1 cellular context compared by ENCODE assay signal in the genomic region with DNA sequence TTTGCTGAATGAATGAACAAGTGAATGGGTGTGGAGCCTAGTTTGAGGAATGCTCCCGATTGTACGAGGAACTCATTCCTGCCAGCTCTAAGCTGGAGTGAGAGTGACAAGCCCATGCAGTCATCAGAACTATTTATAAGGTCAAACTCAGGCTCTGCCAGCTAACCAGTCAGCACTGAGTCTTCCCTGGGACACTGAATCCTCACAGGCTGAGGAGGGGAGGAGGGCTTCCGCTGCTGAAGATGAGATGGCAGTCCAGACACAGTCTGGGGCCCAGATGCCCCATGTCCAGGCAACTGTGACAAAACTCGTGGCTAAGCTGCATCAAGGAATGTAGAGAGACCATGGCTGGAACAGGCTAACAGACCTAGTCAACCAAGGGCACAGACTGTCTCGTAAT.
TF ChIP-seq lines count a peak whose summit lies in the region.

No MANE protein-coding gene starts in this region.

TF ChIP-seq in SK-N-SH treated with all-trans-retinoic acid at 6 μM for 48 hours, 23 proteins besides CTCF, POLR2A, EP300 and RAD21 (continued from another document):
- TF ChIP-seq, protein P1, sequence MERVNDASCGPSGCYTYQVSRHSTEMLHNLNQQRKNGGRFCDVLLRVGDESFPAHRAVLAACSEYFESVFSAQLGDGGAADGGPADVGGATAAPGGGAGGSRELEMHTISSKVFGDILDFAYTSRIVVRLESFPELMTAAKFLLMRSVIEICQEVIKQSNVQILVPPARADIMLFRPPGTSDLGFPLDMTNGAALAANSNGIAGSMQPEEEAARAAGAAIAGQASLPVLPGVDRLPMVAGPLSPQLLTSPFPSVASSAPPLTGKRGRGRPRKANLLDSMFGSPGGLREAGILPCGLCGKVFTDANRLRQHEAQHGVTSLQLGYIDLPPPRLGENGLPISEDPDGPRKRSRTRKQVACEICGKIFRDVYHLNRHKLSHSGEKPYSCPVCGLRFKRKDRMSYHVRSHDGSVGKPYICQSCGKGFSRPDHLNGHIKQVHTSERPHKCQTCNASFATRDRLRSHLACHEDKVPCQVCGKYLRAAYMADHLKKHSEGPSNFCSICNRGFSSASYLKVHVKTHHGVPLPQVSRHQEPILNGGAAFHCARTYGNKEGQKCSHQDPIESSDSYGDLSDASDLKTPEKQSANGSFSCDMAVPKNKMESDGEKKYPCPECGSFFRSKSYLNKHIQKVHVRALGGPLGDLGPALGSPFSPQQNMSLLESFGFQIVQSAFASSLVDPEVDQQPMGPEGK (CRISPR knock-in tag; IDR thresholded peaks at IDR 0.05; ENCODE audit: borderline replicate concordance): no peak
- TF ChIP-seq, protein P2, sequence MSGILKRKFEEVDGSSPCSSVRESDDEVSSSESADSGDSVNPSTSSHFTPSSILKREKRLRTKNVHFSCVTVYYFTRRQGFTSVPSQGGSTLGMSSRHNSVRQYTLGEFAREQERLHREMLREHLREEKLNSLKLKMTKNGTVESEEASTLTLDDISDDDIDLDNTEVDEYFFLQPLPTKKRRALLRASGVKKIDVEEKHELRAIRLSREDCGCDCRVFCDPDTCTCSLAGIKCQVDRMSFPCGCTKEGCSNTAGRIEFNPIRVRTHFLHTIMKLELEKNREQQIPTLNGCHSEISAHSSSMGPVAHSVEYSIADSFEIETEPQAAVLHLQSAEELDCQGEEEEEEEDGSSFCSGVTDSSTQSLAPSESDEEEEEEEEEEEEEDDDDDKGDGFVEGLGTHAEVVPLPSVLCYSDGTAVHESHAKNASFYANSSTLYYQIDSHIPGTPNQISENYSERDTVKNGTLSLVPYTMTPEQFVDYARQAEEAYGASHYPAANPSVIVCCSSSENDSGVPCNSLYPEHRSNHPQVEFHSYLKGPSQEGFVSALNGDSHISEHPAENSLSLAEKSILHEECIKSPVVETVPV (CRISPR knock-in tag; IDR thresholded peaks at IDR 0.05): no peak
- TF ChIP-seq ZFP3 (CRISPR knock-in tag; IDR thresholded peaks at IDR 0.05) (no peak), RARB (CRISPR knock-in tag; IDR thresholded peaks at IDR 0.05) (no peak), GLIS3 (CRISPR knock-in tag; IDR thresholded peaks at IDR 0.05) (no peak), PPARA (CRISPR knock-in tag; IDR thresholded peaks at IDR 0.05; ENCODE audit: borderline replicate concordance) (no peak), ISL1 (CRISPR knock-in tag; IDR thresholded peaks at IDR 0.05) (no peak), ZNF565 (CRISPR knock-in tag; conservative IDR thresholded peaks at IDR 0.05; ENCODE audit: low read depth) (no peak)
